In genomic region chr9:85741112-85741874, GRCh38 we compare ENCODE assay signal across 1 cellular context.
A peak's percentile ranks its signal among the peaks of the same experiment; 100 is the strongest.
TF ChIP-seq lines count a peak whose summit lies in the region.

No MANE protein-coding gene starts in this region.

TF ChIP-seq in HEK293, 187 proteins besides CTCF, POLR2A, EP300 and RAD21 (continued from another document):
- TF ChIP-seq, protein P1, sequence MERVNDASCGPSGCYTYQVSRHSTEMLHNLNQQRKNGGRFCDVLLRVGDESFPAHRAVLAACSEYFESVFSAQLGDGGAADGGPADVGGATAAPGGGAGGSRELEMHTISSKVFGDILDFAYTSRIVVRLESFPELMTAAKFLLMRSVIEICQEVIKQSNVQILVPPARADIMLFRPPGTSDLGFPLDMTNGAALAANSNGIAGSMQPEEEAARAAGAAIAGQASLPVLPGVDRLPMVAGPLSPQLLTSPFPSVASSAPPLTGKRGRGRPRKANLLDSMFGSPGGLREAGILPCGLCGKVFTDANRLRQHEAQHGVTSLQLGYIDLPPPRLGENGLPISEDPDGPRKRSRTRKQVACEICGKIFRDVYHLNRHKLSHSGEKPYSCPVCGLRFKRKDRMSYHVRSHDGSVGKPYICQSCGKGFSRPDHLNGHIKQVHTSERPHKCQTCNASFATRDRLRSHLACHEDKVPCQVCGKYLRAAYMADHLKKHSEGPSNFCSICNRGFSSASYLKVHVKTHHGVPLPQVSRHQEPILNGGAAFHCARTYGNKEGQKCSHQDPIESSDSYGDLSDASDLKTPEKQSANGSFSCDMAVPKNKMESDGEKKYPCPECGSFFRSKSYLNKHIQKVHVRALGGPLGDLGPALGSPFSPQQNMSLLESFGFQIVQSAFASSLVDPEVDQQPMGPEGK (tag by site-specific recombination; IDR thresholded peaks at IDR 0.05) = peak; percentile 56
- TF ChIP-seq ZNF610 (tag by site-specific recombination; IDR thresholded peaks at IDR 0.05; ENCODE audit: borderline replicate concordance) (peak; percentile 24; the same call in 1 of the 2 replicates), PRDM2 (tag by site-specific recombination; IDR thresholded peaks at IDR 0.05; ENCODE audit: borderline replicate concordance) (peak; percentile 74; the same call in 1 of the 2 replicates), ZNF501 (tag by site-specific recombination; IDR thresholded peaks at IDR 0.05) (no peak), SCRT1 (tag by site-specific recombination; IDR thresholded peaks at IDR 0.05; ENCODE audit: borderline replicate concordance) (no peak), ZNF561 (tag by site-specific recombination; IDR thresholded peaks at IDR 0.05; ENCODE audit: borderline replicate concordance) (peak; percentile 97; the same call in 1 of the 2 replicates), ZBTB48 (tag by site-specific recombination; IDR thresholded peaks at IDR 0.05) (peak; percentile 76), REST (tag by site-specific recombination; IDR thresholded peaks at IDR 0.05) (peak; percentile 45; the same call in 1 of the 2 replicates), ZBTB26 (tag by site-specific recombination; optimal IDR thresholded peaks at IDR 0.05) (peak; percentile 67), ZNF658 (tag by site-specific recombination; IDR thresholded peaks at IDR 0.05) (no peak), SP7 (tag by site-specific recombination; IDR thresholded peaks at IDR 0.05) (0 out of 2 replicates have a peak, but pooled peaks have one; percentile 16), ZNF600 (tag by site-specific recombination; IDR thresholded peaks at IDR 0.05) (peak; percentile 57), GLIS2 (tag by site-specific recombination; IDR thresholded peaks at IDR 0.05) (peak; percentile 62), ZNF121 (tag by site-specific recombination; IDR thresholded peaks at IDR 0.05) (peak; percentile 74), ZNF37A (tag by site-specific recombination; IDR thresholded peaks at IDR 0.05) (no peak), HOXC10 (CRISPR knock-in tag; IDR thresholded peaks at IDR 0.05) (no peak), ZXDB (tag by site-specific recombination; IDR thresholded peaks at IDR 0.05) (peak; percentile 61; the same call in 1 of the 2 replicates), PRDM6 (tag by site-specific recombination; IDR thresholded peaks at IDR 0.05) (no peak), KLF9 (tag by site-specific recombination; IDR thresholded peaks at IDR 0.05; ENCODE audit: low read depth) (peak; percentile 37; the same call in 1 of the 2 replicates), MEIS1 (CRISPR knock-in tag; IDR thresholded peaks at IDR 0.05; ENCODE audit: borderline replicate concordance) (peak; percentile 4; the same call in 1 of the 2 replicates), ZBTB20 (tag by site-specific recombination; IDR thresholded peaks at IDR 0.05) (no peak; the same call in 1 of the 2 replicates), KLF1 (tag by site-specific recombination; IDR thresholded peaks at IDR 0.05) (peak; percentile 67)
- TF ChIP-seq, protein P2, sequence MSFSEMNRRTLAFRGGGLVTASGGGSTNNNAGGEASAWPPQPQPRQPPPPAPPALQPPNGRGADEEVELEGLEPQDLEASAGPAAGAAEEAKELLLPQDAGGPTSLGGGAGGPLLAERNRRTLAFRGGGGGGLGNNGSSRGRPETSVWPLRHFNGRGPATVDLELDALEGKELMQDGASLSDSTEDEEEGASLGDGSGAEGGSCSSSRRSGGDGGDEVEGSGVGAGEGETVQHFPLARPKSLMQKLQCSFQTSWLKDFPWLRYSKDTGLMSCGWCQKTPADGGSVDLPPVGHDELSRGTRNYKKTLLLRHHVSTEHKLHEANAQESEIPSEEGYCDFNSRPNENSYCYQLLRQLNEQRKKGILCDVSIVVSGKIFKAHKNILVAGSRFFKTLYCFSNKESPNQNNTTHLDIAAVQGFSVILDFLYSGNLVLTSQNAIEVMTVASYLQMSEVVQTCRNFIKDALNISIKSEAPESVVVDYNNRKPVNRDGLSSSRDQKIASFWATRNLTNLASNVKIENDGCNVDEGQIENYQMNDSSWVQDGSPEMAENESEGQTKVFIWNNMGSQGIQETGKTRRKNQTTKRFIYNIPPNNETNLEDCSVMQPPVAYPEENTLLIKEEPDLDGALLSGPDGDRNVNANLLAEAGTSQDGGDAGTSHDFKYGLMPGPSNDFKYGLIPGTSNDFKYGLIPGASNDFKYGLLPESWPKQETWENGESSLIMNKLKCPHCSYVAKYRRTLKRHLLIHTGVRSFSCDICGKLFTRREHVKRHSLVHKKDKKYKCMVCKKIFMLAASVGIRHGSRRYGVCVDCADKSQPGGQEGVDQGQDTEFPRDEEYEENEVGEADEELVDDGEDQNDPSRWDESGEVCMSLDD (tag by site-specific recombination; IDR thresholded peaks at IDR 0.05) = peak; percentile 31; the same call in 1 of the 2 replicates
TF ChIP-seq in HEK293: peak in this region for 26.
